8 cellular contexts compared by ENCODE assay signal in the genomic region with DNA sequence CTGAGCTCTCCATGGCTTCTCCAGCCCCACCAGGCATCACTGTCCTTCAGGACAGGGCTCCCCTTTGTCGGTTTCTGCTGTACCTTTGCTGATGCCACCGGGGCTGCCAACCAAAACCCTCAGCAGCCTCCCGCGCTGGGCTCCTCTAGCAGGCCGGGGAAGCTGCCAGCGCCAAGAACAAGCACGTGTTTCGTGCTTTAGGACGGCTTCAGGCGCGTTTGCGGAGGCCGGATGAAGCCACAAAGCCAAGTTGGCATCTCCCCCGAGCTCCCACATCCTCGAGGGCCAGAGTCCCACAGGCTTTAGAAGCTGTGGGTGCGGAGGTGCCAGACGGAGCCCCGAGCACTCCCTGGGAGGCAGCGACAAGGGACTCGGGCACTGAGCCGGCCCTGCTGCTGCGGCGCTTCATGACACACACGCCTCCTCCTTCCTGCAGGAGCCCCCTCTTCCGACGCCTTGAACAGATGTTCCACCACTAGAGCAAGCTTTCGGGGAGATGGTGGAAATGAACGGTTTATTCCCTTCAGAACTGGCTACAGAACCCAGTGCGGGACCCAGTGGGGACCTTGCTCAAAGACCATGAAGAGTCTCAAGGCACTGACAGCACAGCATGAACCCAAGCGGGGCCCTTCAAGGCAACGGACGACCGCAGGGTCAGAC. TPM values are rescaled to one million over a fixed set of nuclear protein-coding genes. Genes with fewer than 3 reads are reported as not detected.
DNase-seq lines count a peak whose midpoint lies in the region; ATAC-seq and TF ChIP-seq lines count a peak whose summit lies in the region.

No MANE protein-coding gene starts in this region.

- peak overlapping the region; percentile 92 for H3K27ac Mint-ChIP-seq in activated naive CD8-positive, alpha-beta T cell treated with anti-CD3 and anti-CD28 coated beads for 36 hours
- peak overlapping the region; percentile 83 for H3K27ac Mint-ChIP-seq in nephron progenitor cell

- H3K4me1 Mint-ChIP-seq in activated naive CD8-positive, alpha-beta T cell treated with anti-CD3 and anti-CD28 coated beads for 36 hours: peaks cover 32% of the 10 kb centered on the region
- peaks cover 49% of the 10 kb centered on the region for H3K4me1 Mint-ChIP-seq in nephron progenitor cell

- DNase-seq in AG10803 (ENCODE audit: low read depth) (peak; percentile 26), WERI-Rb-1 (no peak), nephron progenitor cell (no peak), NCI-H526 treated with DMSO at 0.1 percent for 48 hours (lab: John Stamatoyannopoulos, UW) (no peak)
- DNase-seq in activated naive CD8-positive, alpha-beta T cell treated with anti-CD3 and anti-CD28 coated beads for 36 hours: peak; percentile 59

- no peaks in the 10 kb centered on the region for H3K27me3 ChIP-seq in WERI-Rb-1 (ENCODE audit: insufficient read depth, low read depth, severe bottlenecking)

- TF ChIP-seq CTCF in AG10803 (conservative IDR thresholded peaks at IDR 0.05; ENCODE audit: low read length) (no peak), WERI-Rb-1 (IDR thresholded peaks at IDR 0.05; ENCODE audit: low read depth, low read length) (no peak), nephron progenitor cell (IDR thresholded peaks at IDR 0.05) (no peak)

- H3K27ac ChIP-seq in WERI-Rb-1: peak overlapping the region; percentile 80

- H3K9me3 ChIP-seq in WERI-Rb-1 (ENCODE audit: severe bottlenecking): no peaks in the 10 kb centered on the region

- H3K36me3 Mint-ChIP-seq in activated naive CD8-positive, alpha-beta T cell treated with anti-CD3 and anti-CD28 coated beads for 36 hours: no peaks in the 10 kb centered on the region
- peaks cover 10% of the 10 kb centered on the region for H3K36me3 Mint-ChIP-seq in nephron progenitor cell (ENCODE audit: low read depth)

- ATAC-seq in HG02610 (IDR thresholded peaks at IDR 0.05; ENCODE audit: unreplicated experiment) (no peak), HG02973 (IDR thresholded peaks at IDR 0.05; ENCODE audit: unreplicated experiment) (no peak), HG03521 (IDR thresholded peaks at IDR 0.05; ENCODE audit: unreplicated experiment) (no peak)

- H3K27me3 Mint-ChIP-seq in activated naive CD8-positive, alpha-beta T cell treated with anti-CD3 and anti-CD28 coated beads for 36 hours: no peaks in the 10 kb centered on the region
- no peaks in the 10 kb centered on the region for H3K27me3 Mint-ChIP-seq in nephron progenitor cell (ENCODE audit: low read depth, poor library complexity)

- peak overlapping the region; percentile 76 for H3K4me3 Mint-ChIP-seq in activated naive CD8-positive, alpha-beta T cell treated with anti-CD3 and anti-CD28 coated beads for 36 hours
- H3K4me3 Mint-ChIP-seq in nephron progenitor cell: peak overlapping the region; percentile 18

- H3K4me3 ChIP-seq in AG10803 (ENCODE audit: low read length) (no peak overlapping the region), WERI-Rb-1 (ENCODE audit: low read depth, low read length) (peak overlapping the region; percentile 73)

- H3K36me3 ChIP-seq in WERI-Rb-1: peaks cover 66% of the 10 kb centered on the region

- H3K9me3 Mint-ChIP-seq in activated naive CD8-positive, alpha-beta T cell treated with anti-CD3 and anti-CD28 coated beads for 36 hours: no peaks in the 10 kb centered on the region
- H3K9me3 Mint-ChIP-seq in nephron progenitor cell: peaks cover 4% of the 10 kb centered on the region

RNA-seq across cellular contexts. Expression of a gene that starts 36.7 kb away (rescaled TPM):
- total RNA-seq in activated naive CD8-positive, alpha-beta T cell treated with anti-CD3 and anti-CD28 coated beads for 36 hours: 1 to 10 TPM; 2.3 to 2.7 TPM

Comparison
In these comparisons a context has a peak if more than half of its experiments do, and no peak if none do; other contexts are left out.
1. DNase-seq: peak in AG10803 (single experiment) and activated naive CD8-positive, alpha-beta T cell treated with anti-CD3 and anti-CD28 coated beads for 36 hours (single experiment); none in WERI-Rb-1 (single experiment), nephron progenitor cell (single experiment) and NCI-H526 treated with DMSO at 0.1 percent for 48 hours (single experiment).